ENCODE assay signal across 19 cellular contexts in the genomic region with DNA sequence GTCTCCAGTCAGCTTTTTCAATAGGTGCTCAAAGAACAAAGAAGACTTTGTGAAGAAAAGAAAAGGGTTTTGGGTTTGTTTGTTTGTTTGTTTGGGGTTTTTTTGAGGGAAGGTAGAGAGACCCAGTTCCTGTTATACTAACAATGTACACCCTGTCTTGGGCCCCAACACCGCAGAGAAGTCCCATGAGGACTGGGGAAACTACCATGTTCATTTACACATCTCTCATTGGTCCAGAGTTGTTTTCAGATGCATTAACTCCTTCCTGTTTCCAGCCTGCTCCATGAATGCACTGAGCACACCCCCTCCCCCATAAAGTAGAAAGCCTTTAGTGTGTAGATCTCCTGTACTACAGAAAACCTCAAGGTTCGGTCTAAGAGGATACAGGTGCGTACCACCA. TPM values are rescaled to one million over a fixed set of nuclear protein-coding genes. Genes with fewer than 3 reads are reported as not detected.
DNase-seq lines count a peak whose midpoint lies in the region; ATAC-seq and TF ChIP-seq lines count a peak whose summit lies in the region.
"Had no signal": no experiment of that assay in that cellular context is flagged by ENCODE, and none has a peak within 500 bp of the region (broad histone marks: within the 10 kb centered on the region; RNA-seq: fewer than 3 reads in every experiment).

No MANE protein-coding gene starts in this region.

- peak; percentile 32 for DNase-seq in GM06990 (ENCODE audit: extremely low read depth, insufficient read length)
- DNase-seq in SJCRH30 = no peak
- no peak for DNase-seq in SHP77 (lab: John Stamatoyannopoulos, UW)
- no peak for DNase-seq in NCI-H510A (lab: John Stamatoyannopoulos, UW)
- DNase-seq in activated gamma-delta T cell (lab: John Stamatoyannopoulos, UW) = no peak
- DNase-seq: hypothalamus, NCI-H1436, NCI-H748 treated with DMSO at 0.1 percent for 48 hours, nucleus accumbens, Right ventricle myocardium superior had no signal

- no peaks in the 10 kb centered on the region for H3K36me3 ChIP-seq in GM06990 (ENCODE audit: control insufficient read depth, insufficient read depth, low read length)
- H3K36me3 ChIP-seq in SJCRH30 = no peaks in the 10 kb centered on the region
- H3K36me3 ChIP-seq: HAP-1, tibial nerve had no signal

- H3K4me3 ChIP-seq in GM06990 (replicated peaks; ENCODE audit: low read depth, low read length) (no peak overlapping the region), SJCRH30 (no peak overlapping the region)
- H3K4me3 ChIP-seq: A549, HAP-1, lung, smooth muscle cell, tibial nerve had no signal

- no peaks in the 10 kb centered on the region for H3K4me1 ChIP-seq in SJCRH30
- H3K4me1 ChIP-seq: A549, HAP-1, tibial nerve had no signal

- no peaks in the 10 kb centered on the region for H3K27me3 ChIP-seq in GM06990 (replicated peaks; ENCODE audit: control insufficient read depth, insufficient read depth, low read length)
- no peaks in the 10 kb centered on the region for H3K27me3 ChIP-seq in SJCRH30
- H3K27me3 ChIP-seq: tibial nerve had no signal

- no peak for TF ChIP-seq CTCF in GM06990 (IDR thresholded peaks at IDR 0.05; ENCODE audit: insufficient read depth, low read length, poor library complexity, severe bottlenecking)

- no peaks in the 10 kb centered on the region for H3K9me3 ChIP-seq in SJCRH30 (replicated peaks)
- H3K9me3 ChIP-seq: A549, HAP-1, tibial nerve had no signal

- ATAC-seq in GM19043 (IDR thresholded peaks at IDR 0.05; ENCODE audit: low read depth, unreplicated experiment) (peak; percentile 85), HG02678 (IDR thresholded peaks at IDR 0.05; ENCODE audit: unreplicated experiment) (peak; percentile 59), HG03442 (IDR thresholded peaks at IDR 0.05; ENCODE audit: unreplicated experiment) (peak; percentile 83)
- ATAC-seq: A549 had no signal

- H3K27ac ChIP-seq in SJCRH30 = no peak overlapping the region
- H3K27ac ChIP-seq: A549, epithelial cell of prostate, tibial nerve had no signal

RNA-seq across cellular contexts. Expression of a gene that starts 51.1 kb away (rescaled TPM):
- total RNA-seq in SJCRH30 (2014; rRNA removed; shearing (Covaris generic)) = 15.9 and 17.2 TPM in 2 replicates
- total RNA-seq: smooth muscle cell had no signal
